Comparison of ENCODE assay signal across 25 cellular contexts in genomic region chr11:131223198-131223975, GRCh38.
"Had no signal": no experiment of that assay in that cellular context is flagged by ENCODE, and none has a peak within 500 bp of the region (broad histone marks: within the 10 kb centered on the region; RNA-seq: fewer than 3 reads in every experiment).

No MANE protein-coding gene starts in this region.

- H3K4me1 Mint-ChIP-seq: activated naive CD8-positive, alpha-beta T cell treated with anti-CD3 and anti-CD28 coated beads for 36 hours; central memory CD8-positive, alpha-beta T cell had no signal

- H3K9me3 Mint-ChIP-seq: activated T-helper 2 cell treated with anti-CD3 and anti-CD28 coated beads, Interferon-gamma antibody, Interleukin-2, Interleukin-4, amounts not matched to agents 10 μg/mL and 5 μg/mL and 100 μg/mL, durations not matched to agents 14 hours and 24 hours and 36 hours had no signal

- H3K27me3 Mint-ChIP-seq: activated T-cell treated with anti-CD3 and anti-CD28 coated beads, Interleukin-2, amount 50 U/mL, for 24 hours; central memory CD8-positive, alpha-beta T cell; effector memory CD8-positive, alpha-beta T cell had no signal

- H3K9me3 ChIP-seq: neutrophil, ovary, prostate gland, thoracic aorta had no signal

- H3K27me3 ChIP-seq: gastroesophageal sphincter, neutrophil, ovary had no signal

- H3K36me3 Mint-ChIP-seq: activated naive CD8-positive, alpha-beta T cell treated with anti-CD3 and anti-CD28 coated beads for 36 hours; natural killer cell treated with Interleukin-12 subunit alpha and Interleukin-12 subunit beta and Interleukin-15 and Interleukin-18, amount 100 ng/mL, for 72 hours had no signal

- H3K4me1 ChIP-seq: gastroesophageal sphincter, heart left ventricle, left ventricle myocardium inferior, prostate gland had no signal

- H3K27ac ChIP-seq: dorsolateral prefrontal cortex, gastroesophageal sphincter, heart left ventricle, left ventricle myocardium inferior, neutrophil, ovary, prostate gland, thoracic aorta, VCaP had no signal

- H3K27ac Mint-ChIP-seq: activated naive CD8-positive, alpha-beta T cell treated with anti-CD3 and anti-CD28 coated beads for 36 hours; activated T-cell treated with anti-CD3 and anti-CD28 coated beads, Interleukin-2, amount 50 U/mL, for 24 hours; activated T-helper 2 cell treated with anti-CD3 and anti-CD28 coated beads, Interferon-gamma antibody, Interleukin-2, Interleukin-4, amounts not matched to agents 10 μg/mL and 5 μg/mL and 100 μg/mL, durations not matched to agents 14 hours and 24 hours and 36 hours; effector memory CD8-positive, alpha-beta T cell; natural killer cell treated with Interleukin-12 subunit alpha and Interleukin-12 subunit beta and Interleukin-15 and Interleukin-18, amount 100 ng/mL, for 72 hours had no signal

- ATAC-seq: effector memory CD8-positive, alpha-beta T cell; gastroesophageal sphincter; heart left ventricle; natural killer cell treated with Interleukin-12 subunit alpha and Interleukin-12 subunit beta and Interleukin-15 and Interleukin-18, amount 100 ng/mL, for 72 hours had no signal

- FAIRE-seq: astrocyte, colon, endothelial cell of umbilical vein had no signal

- H3K4me3 Mint-ChIP-seq: activated naive CD8-positive, alpha-beta T cell treated with anti-CD3 and anti-CD28 coated beads for 36 hours; activated T-cell treated with anti-CD3 and anti-CD28 coated beads, Interleukin-2, amount 50 U/mL, for 24 hours; central memory CD8-positive, alpha-beta T cell; effector memory CD8-positive, alpha-beta T cell; natural killer cell treated with Interleukin-12 subunit alpha and Interleukin-12 subunit beta and Interleukin-15 and Interleukin-18, amount 100 ng/mL, for 72 hours had no signal

- H3K4me3 ChIP-seq: dorsolateral prefrontal cortex, gastroesophageal sphincter, heart left ventricle, left ventricle myocardium inferior, ovary, prostate gland, thoracic aorta had no signal

- H3K36me3 ChIP-seq: gastroesophageal sphincter, heart left ventricle, left ventricle myocardium inferior, neutrophil, ovary, prostate gland, thoracic aorta had no signal

- DNase-seq: activated CD4-positive, alpha-beta T cell treated with anti-CD3 and anti-CD28 coated beads for 1 hour; activated CD4-positive, alpha-beta T cell treated with anti-CD3 and anti-CD28 coated beads, Interleukin-2, amount 50 U/mL, for 1 hour; activated naive CD4-positive, alpha-beta T cell; activated naive CD8-positive, alpha-beta T cell treated with anti-CD3 and anti-CD28 coated beads for 36 hours; activated T-cell treated with anti-CD3 and anti-CD28 coated beads, Interleukin-2, amount 50 U/mL, for 24 hours; dorsolateral prefrontal cortex; effector memory CD8-positive, alpha-beta T cell; heart left ventricle; kidney glomerular epithelial cell; left ventricle myocardium inferior; midbrain; ovary; stimulated activated CD4-positive, alpha-beta T cell treated with anti-CD3 and anti-CD28 coated beads, Interleukin-4, amount 100 ng/mL, for 1 hour; stimulated activated naive CD4-positive, alpha-beta T cell had no signal
